Comparison of ENCODE assay signal across 10 cellular contexts in the genomic region with DNA sequence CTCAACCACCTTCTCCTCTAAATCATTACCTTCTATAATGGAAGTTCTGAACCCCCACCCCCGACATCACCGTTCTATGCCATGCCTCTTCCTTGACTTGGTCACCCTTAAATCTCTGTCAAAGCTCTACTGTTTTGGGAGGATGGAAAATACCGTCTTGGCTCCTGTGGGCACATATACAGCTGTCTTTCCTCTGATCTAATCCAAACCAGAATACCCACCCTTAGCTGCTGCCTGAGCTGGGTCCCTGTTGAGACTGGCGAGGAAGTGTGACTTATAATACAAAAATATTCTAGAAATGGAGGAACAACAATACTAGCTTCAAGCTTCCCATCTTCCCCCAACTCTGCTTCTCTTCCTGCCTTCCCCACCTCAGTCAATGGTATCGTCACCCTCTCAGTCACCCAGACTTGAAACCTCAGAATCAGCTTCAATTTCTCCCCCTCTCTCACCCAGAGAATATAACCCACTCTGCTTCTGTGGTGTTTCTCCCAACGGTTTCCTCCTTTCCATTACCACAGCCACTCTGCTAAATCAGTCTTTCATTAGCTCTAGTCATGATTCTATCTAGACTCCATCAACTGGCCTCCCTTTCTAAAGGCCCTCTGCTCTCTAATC. TPM values are rescaled to one million over a fixed set of nuclear protein-coding genes. Genes with fewer than 3 reads are reported as not detected.
DNase-seq lines count a peak whose midpoint lies in the region; ATAC-seq, FAIRE-seq and TF ChIP-seq lines count a peak whose summit lies in the region.
"Had no signal": no experiment of that assay in that cellular context is flagged by ENCODE, and none has a peak within 500 bp of the region (broad histone marks: within the 10 kb centered on the region; RNA-seq: fewer than 3 reads in every experiment).

No MANE protein-coding gene starts in this region.

- BruUV-seq in MCF 10A (replicated peaks; lab: Mats Ljungman, UMichigan) = no TSS peak

- no peak overlapping the region for H3K27ac Mint-ChIP-seq in MCF 10A (ENCODE audit: low read depth, unreplicated experiment)

- ATAC-seq in GM18498 (IDR thresholded peaks at IDR 0.05; ENCODE audit: unreplicated experiment) (peak; percentile 24), GM21528 (IDR thresholded peaks at IDR 0.05; ENCODE audit: low FRiP score, unreplicated experiment) (peak; percentile 19), lower lobe of right lung (no peak)

- DNase-seq in MV-4-11 (lab: John Stamatoyannopoulos, UW) = peak; percentile 50
- DNase-seq in lower lobe of right lung = no peak
- no peak for DNase-seq in middle frontal gyrus (ENCODE audit: extremely low spot score, low spot score)
- DNase-seq in MCF 10A (ENCODE audit: unreplicated experiment) = no peak
- DNase-seq in GM12892 (ENCODE audit: insufficient read length) = no peak
- no peak for DNase-seq in NCI-H1694 treated with DMSO at 0.1 percent for 48 hours (lab: John Stamatoyannopoulos, UW)
- DNase-seq: SHP77 treated with DMSO at 0.1 percent for 48 hours had no signal

- intact Hi-C loops in lower lobe of right lung (cut with DNase I) (no loop called here), MCF 10A (cut with micrococcal nuclease) (no loop called here)

- peak overlapping the region; percentile 36 for H3K4me3 ChIP-seq in lower lobe of right lung

- H3K4me1 ChIP-seq in lower lobe of right lung = no peaks in the 10 kb centered on the region
- H3K4me1 ChIP-seq: parathyroid adenoma had no signal

- no peaks in the 10 kb centered on the region for H3K4me1 Mint-ChIP-seq in MCF 10A (ENCODE audit: insufficient read depth, unreplicated experiment)

- H3K4me3 Mint-ChIP-seq in MCF 10A (ENCODE audit: unreplicated experiment) = no peak overlapping the region

- FAIRE-seq in GM12892 (lab: Jason Lieb, UNC) = no peak

- TF ChIP-seq CTCF in lower lobe of right lung (IDR thresholded peaks at IDR 0.05) (no peak), MCF 10A (IDR thresholded peaks at IDR 0.05; ENCODE audit: unreplicated experiment) (no peak)

- H3K27me3 Mint-ChIP-seq in MCF 10A (ENCODE audit: insufficient read depth, unreplicated experiment) = peaks cover 59% of the 10 kb centered on the region

- H3K36me3 Mint-ChIP-seq in MCF 10A (ENCODE audit: insufficient read depth, unreplicated experiment) = peaks cover 6% of the 10 kb centered on the region

- CTCF ChIA-PET in MCF 10A (lab: Yijun Ruan, JAX) = interaction anchor here (0.6 to 1.1 kb wide), 3 partner anchors 17 to 979 kb away, joined by 3 read pairs; no protein-coding TSS in a partner anchor

- no peaks in the 10 kb centered on the region for H3K9me3 ChIP-seq in lower lobe of right lung

- no peaks in the 10 kb centered on the region for H3K36me3 ChIP-seq in lower lobe of right lung

- no peaks in the 10 kb centered on the region for H3K9me3 Mint-ChIP-seq in MCF 10A (ENCODE audit: unreplicated experiment)

- peak overlapping the region; percentile 46 for H3K27ac ChIP-seq in lower lobe of right lung
- H3K27ac ChIP-seq: parathyroid adenoma had no signal

- no peaks in the 10 kb centered on the region for H3K27me3 ChIP-seq in lower lobe of right lung (ENCODE audit: low read depth)

- no peak for TF ChIP-seq POLR2A in GM12892 (IDR thresholded peaks at IDR 0.05; ENCODE audit: low read depth, low read length)

- POLR2A ChIA-PET in MCF 10A (lab: Yijun Ruan, JAX) = no interaction called here

RNA-seq across cellular contexts. Expression of gene IL2RG, which starts 0.6 kb away (rescaled TPM):
- total RNA-seq in lower lobe of right lung = 33.1 TPM
- 1.5 TPM in 1 of 2 replicates, not detected in the other for total RNA-seq in MCF 10A (2022)
- polyA plus RNA-seq in GM12892 (2012; ENCODE audit: missing spikeins) = 166 TPM

RNA-seq across cellular contexts. Expression of gene CXorf65, which starts 5.4 kb away (rescaled TPM):
- total RNA-seq in lower lobe of right lung = not detected
- not detected in 2 replicates for total RNA-seq in MCF 10A (2022)
- polyA plus RNA-seq in GM12892 (2012; ENCODE audit: missing spikeins) = 5.3 TPM

RNA-seq across cellular contexts. Expression of gene MED12, which starts 6.4 kb away (rescaled TPM):
- total RNA-seq in lower lobe of right lung = 48.4 TPM
- total RNA-seq in MCF 10A (2022) = 36.6 and 39.4 TPM in 2 replicates
- polyA plus RNA-seq in GM12892 (2012; ENCODE audit: missing spikeins) = 11.9 TPM

RNA-seq across cellular contexts. Expression of gene FOXO4, which starts 16.3 kb away (rescaled TPM):
- total RNA-seq in lower lobe of right lung = 34.7 TPM
- total RNA-seq in MCF 10A (2022) = 6.4 and 7.7 TPM in 2 replicates
- polyA plus RNA-seq in GM12892 (2012; ENCODE audit: missing spikeins) = 3.7 TPM

RNA-seq across cellular contexts. Expression of gene NLGN3, which starts 32.7 kb away (rescaled TPM):
- total RNA-seq in lower lobe of right lung (1.3 TPM), MCF 10A (2022) (0.42 and 0.44 TPM in 2 replicates)
- polyA plus RNA-seq in GM12892 (2012; ENCODE audit: missing spikeins) = 1.1 TPM

Comparison
In these comparisons a context has a peak if more than half of its experiments do, and no peak if none do; other contexts are left out.
1. ATAC-seq: peak in GM18498 (single experiment) and GM21528 (single experiment); none in lower lobe of right lung (0 of 2).
2. RNA of gene IL2RG, which starts 0.6 kb away (total RNA-seq): 33.1 TPM in lower lobe of right lung (single experiment); 1.5 TPM in MCF 10A; every median in the first group is over 10 times any median in the second.